ENCODE assay signal across 1 cellular context in genomic region chr20:36849333-36850065, GRCh38.
TF ChIP-seq lines count a peak whose summit lies in the region.

No MANE protein-coding gene starts in this region.

TF ChIP-seq in A549, 52 proteins besides CTCF, POLR2A, EP300 and RAD21 (continued from another document):
- TF ChIP-seq, protein P1, sequence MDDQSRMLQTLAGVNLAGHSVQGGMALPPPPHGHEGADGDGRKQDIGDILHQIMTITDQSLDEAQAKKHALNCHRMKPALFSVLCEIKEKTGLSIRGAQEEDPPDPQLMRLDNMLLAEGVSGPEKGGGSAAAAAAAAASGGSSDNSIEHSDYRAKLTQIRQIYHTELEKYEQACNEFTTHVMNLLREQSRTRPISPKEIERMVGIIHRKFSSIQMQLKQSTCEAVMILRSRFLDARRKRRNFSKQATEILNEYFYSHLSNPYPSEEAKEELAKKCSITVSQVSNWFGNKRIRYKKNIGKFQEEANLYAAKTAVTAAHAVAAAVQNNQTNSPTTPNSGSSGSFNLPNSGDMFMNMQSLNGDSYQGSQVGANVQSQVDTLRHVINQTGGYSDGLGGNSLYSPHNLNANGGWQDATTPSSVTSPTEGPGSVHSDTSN (IDR thresholded peaks at IDR 0.05): no peak
- TF ChIP-seq NR3C1 (IDR thresholded peaks at IDR 0.05) (no peak), FOXS1 (CRISPR knock-in tag; IDR thresholded peaks at IDR 0.05) (no peak), HEYL (CRISPR knock-in tag; IDR thresholded peaks at IDR 0.05) (no peak), TFCP2L1 (CRISPR knock-in tag; IDR thresholded peaks at IDR 0.05) (no peak), EHF (CRISPR knock-in tag; IDR thresholded peaks at IDR 0.05) (no peak), ZC3H11A (IDR thresholded peaks at IDR 0.05) (no peak), TP53 (CRISPR knock-in tag; IDR thresholded peaks at IDR 0.05) (no peak)
